ENCODE assay signal across 1 cellular context in the genomic region with DNA sequence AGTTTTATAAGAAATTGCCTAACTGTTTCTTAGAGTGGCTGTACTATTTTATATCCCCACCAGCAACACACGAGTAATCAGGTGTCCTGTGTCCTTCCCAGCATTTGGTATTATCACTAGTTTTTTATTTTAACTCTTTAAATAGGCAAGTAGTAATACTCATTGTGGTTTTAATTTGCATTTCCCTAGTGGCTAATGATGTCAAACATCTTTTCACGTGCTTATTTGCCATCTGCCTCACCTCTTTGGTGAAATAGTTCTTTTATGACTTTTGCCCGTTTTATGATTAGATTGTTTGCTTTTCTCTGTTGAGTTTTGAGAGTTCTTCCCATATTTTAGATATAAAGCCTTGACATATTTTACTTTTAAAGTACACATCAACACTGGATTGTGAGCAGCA.
TF ChIP-seq lines count a peak whose summit lies in the region.

No MANE protein-coding gene starts in this region.

TF ChIP-seq in GM23338, 12 proteins besides CTCF, POLR2A, EP300 and RAD21 (continued from another document):
- TF ChIP-seq EZH2 (IDR thresholded peaks at IDR 0.05; ENCODE audit: low read depth, unreplicated experiment) (no peak), JUNB (IDR thresholded peaks at IDR 0.05; ENCODE audit: unreplicated experiment) (no peak), STAT1 (IDR thresholded peaks at IDR 0.05; ENCODE audit: unreplicated experiment) (no peak), ZNF331 (CRISPR knock-in tag; IDR thresholded peaks at IDR 0.05; ENCODE audit: low read depth) (no peak)
- TF ChIP-seq, protein P1, sequence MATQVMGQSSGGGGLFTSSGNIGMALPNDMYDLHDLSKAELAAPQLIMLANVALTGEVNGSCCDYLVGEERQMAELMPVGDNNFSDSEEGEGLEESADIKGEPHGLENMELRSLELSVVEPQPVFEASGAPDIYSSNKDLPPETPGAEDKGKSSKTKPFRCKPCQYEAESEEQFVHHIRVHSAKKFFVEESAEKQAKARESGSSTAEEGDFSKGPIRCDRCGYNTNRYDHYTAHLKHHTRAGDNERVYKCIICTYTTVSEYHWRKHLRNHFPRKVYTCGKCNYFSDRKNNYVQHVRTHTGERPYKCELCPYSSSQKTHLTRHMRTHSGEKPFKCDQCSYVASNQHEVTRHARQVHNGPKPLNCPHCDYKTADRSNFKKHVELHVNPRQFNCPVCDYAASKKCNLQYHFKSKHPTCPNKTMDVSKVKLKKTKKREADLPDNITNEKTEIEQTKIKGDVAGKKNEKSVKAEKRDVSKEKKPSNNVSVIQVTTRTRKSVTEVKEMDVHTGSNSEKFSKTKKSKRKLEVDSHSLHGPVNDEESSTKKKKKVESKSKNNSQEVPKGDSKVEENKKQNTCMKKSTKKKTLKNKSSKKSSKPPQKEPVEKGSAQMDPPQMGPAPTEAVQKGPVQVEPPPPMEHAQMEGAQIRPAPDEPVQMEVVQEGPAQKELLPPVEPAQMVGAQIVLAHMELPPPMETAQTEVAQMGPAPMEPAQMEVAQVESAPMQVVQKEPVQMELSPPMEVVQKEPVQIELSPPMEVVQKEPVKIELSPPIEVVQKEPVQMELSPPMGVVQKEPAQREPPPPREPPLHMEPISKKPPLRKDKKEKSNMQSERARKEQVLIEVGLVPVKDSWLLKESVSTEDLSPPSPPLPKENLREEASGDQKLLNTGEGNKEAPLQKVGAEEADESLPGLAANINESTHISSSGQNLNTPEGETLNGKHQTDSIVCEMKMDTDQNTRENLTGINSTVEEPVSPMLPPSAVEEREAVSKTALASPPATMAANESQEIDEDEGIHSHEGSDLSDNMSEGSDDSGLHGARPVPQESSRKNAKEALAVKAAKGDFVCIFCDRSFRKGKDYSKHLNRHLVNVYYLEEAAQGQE (IDR thresholded peaks at IDR 0.05; ENCODE audit: unreplicated experiment) = no peak
- TF ChIP-seq, protein P2, sequence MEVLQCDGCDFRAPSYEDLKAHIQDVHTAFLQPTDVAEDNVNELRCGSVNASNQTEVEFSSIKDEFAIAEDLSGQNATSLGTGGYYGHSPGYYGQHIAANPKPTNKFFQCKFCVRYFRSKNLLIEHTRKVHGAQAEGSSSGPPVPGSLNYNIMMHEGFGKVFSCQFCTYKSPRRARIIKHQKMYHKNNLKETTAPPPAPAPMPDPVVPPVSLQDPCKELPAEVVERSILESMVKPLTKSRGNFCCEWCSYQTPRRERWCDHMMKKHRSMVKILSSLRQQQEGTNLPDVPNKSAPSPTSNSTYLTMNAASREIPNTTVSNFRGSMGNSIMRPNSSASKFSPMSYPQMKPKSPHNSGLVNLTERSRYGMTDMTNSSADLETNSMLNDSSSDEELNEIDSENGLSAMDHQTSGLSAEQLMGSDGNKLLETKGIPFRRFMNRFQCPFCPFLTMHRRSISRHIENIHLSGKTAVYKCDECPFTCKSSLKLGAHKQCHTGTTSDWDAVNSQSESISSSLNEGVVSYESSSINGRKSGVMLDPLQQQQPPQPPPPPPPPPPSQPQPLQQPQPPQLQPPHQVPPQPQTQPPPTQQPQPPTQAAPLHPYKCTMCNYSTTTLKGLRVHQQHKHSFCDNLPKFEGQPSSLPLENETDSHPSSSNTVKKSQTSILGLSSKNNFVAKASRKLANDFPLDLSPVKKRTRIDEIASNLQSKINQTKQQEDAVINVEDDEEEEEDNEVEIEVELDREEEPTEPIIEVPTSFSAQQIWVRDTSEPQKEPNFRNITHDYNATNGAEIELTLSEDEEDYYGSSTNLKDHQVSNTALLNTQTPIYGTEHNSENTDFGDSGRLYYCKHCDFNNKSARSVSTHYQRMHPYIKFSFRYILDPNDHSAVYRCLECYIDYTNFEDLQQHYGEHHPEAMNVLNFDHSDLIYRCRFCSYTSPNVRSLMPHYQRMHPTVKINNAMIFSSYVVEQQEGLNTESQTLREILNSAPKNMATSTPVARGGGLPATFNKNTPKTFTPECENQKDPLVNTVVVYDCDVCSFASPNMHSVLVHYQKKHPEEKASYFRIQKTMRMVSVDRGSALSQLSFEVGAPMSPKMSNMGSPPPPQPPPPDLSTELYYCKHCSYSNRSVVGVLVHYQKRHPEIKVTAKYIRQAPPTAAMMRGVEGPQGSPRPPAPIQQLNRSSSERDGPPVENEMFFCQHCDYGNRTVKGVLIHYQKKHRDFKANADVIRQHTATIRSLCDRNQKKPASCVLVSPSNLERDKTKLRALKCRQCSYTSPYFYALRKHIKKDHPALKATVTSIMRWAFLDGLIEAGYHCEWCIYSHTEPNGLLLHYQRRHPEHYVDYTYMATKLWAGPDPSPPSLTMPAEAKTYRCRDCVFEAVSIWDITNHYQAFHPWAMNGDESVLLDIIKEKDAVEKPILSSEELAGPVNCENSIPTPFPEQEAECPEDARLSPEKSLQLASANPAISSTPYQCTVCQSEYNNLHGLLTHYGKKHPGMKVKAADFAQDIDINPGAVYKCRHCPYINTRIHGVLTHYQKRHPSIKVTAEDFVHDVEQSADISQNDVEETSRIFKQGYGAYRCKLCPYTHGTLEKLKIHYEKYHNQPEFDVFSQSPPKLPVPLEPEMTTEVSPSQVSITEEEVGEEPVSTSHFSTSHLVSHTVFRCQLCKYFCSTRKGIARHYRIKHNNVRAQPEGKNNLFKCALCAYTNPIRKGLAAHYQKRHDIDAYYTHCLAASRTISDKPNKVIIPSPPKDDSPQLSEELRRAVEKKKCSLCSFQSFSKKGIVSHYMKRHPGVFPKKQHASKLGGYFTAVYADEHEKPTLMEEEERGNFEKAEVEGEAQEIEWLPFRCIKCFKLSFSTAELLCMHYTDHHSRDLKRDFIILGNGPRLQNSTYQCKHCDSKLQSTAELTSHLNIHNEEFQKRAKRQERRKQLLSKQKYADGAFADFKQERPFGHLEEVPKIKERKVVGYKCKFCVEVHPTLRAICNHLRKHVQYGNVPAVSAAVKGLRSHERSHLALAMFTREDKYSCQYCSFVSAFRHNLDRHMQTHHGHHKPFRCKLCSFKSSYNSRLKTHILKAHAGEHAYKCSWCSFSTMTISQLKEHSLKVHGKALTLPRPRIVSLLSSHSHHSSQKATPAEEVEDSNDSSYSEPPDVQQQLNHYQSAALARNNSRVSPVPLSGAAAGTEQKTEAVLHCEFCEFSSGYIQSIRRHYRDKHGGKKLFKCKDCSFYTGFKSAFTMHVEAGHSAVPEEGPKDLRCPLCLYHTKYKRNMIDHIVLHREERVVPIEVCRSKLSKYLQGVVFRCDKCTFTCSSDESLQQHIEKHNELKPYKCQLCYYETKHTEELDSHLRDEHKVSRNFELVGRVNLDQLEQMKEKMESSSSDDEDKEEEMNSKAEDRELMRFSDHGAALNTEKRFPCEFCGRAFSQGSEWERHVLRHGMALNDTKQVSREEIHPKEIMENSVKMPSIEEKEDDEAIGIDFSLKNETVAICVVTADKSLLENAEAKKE (CRISPR knock-in tag; IDR thresholded peaks at IDR 0.05) = no peak
